Comparison of ENCODE assay signal across 8 cellular contexts in the genomic region with DNA sequence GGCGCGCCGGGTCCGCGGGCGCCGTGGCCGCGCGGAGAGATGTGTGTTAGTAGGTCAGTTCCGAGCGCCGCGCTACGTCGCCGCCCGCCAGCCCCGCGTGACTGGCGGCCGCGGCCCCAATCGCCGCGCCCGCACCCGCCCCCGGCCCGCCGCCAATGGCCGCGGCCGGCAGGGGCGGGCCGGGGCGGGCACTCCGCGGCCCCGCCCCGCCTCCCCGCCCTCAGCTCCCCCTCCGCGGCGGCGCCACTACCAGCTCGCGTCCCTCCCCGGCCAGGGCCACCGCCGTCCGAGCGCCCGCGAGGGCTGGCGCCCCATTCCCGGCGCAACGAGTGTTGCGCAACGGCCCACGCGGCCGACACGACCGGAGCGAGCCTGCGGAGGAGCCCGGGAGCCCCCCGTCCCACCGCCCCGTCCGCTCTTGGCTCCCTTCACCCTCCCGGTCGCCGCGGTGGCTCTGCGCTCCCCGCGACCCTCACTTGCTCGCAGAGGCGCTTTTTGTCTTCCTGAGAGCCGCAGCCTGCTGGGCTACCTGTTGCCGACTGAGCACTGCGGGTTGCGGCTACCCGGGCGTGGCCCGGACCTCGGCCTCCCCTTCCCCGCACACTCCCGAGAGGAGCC. TPM values are rescaled to one million over a fixed set of nuclear protein-coding genes. Genes with fewer than 3 reads are reported as not detected.
DNase-seq lines count a peak whose midpoint lies in the region; ATAC-seq, FAIRE-seq and TF ChIP-seq lines count a peak whose summit lies in the region.

A gene with protein sequence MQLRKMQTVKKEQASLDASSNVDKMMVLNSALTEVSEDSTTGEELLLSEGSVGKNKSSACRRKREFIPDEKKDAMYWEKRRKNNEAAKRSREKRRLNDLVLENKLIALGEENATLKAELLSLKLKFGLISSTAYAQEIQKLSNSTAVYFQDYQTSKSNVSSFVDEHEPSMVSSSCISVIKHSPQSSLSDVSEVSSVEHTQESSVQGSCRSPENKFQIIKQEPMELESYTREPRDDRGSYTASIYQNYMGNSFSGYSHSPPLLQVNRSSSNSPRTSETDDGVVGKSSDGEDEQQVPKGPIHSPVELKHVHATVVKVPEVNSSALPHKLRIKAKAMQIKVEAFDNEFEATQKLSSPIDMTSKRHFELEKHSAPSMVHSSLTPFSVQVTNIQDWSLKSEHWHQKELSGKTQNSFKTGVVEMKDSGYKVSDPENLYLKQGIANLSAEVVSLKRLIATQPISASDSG (minus strand): TSS at position 48 of the 618 bp plus-strand sequence. CDS start 13,098 bp downstream, outside the sequence.

- no peaks in the 10 kb centered on the region; the same call in 1 of the 2 replicates for H3K36me3 ChIP-seq in Panc1 (ENCODE audit: control insufficient read depth, insufficient read depth, low read length)
- H3K36me3 ChIP-seq in esophagus squamous epithelium: no peaks in the 10 kb centered on the region

- peak in 2 of 4 donors; percentile 90 to 95 for TF ChIP-seq POLR2A in esophagus squamous epithelium (IDR thresholded peaks at IDR 0.05)

- peaks cover 56% of the 10 kb centered on the region for H3K4me1 Mint-ChIP-seq in stimulated activated effector memory CD8-positive, alpha-beta T cell treated with anti-CD3 and anti-CD28 coated beads, Interleukin-12 subunit alpha, Interleukin-12 subunit beta, amount 100 ng/mL, for 72 hours

- DNase-seq in COLO668 (lab: John Stamatoyannopoulos, UW; ENCODE audit: unreplicated experiment) (peak; percentile 95), HTR-8/SVneo (ENCODE audit: insufficient read length, low spot score) (peak; percentile 59), Panc1 (ENCODE audit: low read depth, low spot score) (no peak), activated T-helper 1 cell treated with Interleukin-2 at 50 U/mL for 16 hours (ENCODE audit: low read depth) (peak; percentile 54), esophagus squamous epithelium (lab: John Stamatoyannopoulos, UW) (peak; percentile 26), myocyte (ENCODE audit: low read depth) (peak; percentile 83)
- DNase-seq in stimulated activated effector memory CD8-positive, alpha-beta T cell treated with anti-CD3 and anti-CD28 coated beads, Interleukin-12 subunit alpha, Interleukin-12 subunit beta, amount 100 ng/mL, for 72 hours (ENCODE audit: low spot score in 2 of 2): peak; percentile 71 to 85

- H3K27ac Mint-ChIP-seq in stimulated activated effector memory CD8-positive, alpha-beta T cell treated with anti-CD3 and anti-CD28 coated beads, Interleukin-12 subunit alpha, Interleukin-12 subunit beta, amount 100 ng/mL, for 72 hours: peak within 1 kb of the TSS; percentile 98

- in situ Hi-C loops in Panc1 (cut with HindIII; ENCODE audit: low pct_unique_long_range_greater_than_20kb, low sequenced_read_pairs): no loop called here

- BruUV-seq in Panc1 (replicated peaks; lab: Mats Ljungman, UMichigan): no TSS peak

- TF ChIP-seq CTCF in Panc1 (IDR thresholded peaks at IDR 0.05): no peak
- no peak for TF ChIP-seq CTCF in esophagus squamous epithelium (IDR thresholded peaks at IDR 0.05)

- H3K27ac ChIP-seq in Panc1 (ENCODE audit: low read length): peak within 1 kb of the TSS; percentile 72
- peak within 1 kb of the TSS; percentile 98 to 100 (median 100) for H3K27ac ChIP-seq in esophagus squamous epithelium

- ATAC-seq in GM21360 (IDR thresholded peaks at IDR 0.05; ENCODE audit: unreplicated experiment) (peak; percentile 79), Panc1 (peak; percentile 87)
- ATAC-seq in stimulated activated effector memory CD8-positive, alpha-beta T cell treated with anti-CD3 and anti-CD28 coated beads, Interleukin-12 subunit alpha, Interleukin-12 subunit beta, amount 100 ng/mL, for 72 hours: peak; percentile 77

- peaks cover 62% of the 10 kb centered on the region for H3K36me3 Mint-ChIP-seq in stimulated activated effector memory CD8-positive, alpha-beta T cell treated with anti-CD3 and anti-CD28 coated beads, Interleukin-12 subunit alpha, Interleukin-12 subunit beta, amount 100 ng/mL, for 72 hours

- no peaks in the 10 kb centered on the region for H3K27me3 ChIP-seq in Panc1 (ENCODE audit: control insufficient read depth, insufficient read depth, low read length)
- H3K27me3 ChIP-seq in esophagus squamous epithelium: peaks cover 0 to 7% (median 0%) of the 10 kb centered on the region in 4 donors

- POLR2A ChIA-PET in Panc1 (lab: Charles Lee): interaction anchor here (0.5 to 0.7 kb wide), 3 partner anchors 11 to 902 kb away, joined by 8 to 13 read pairs (median 12); no protein-coding TSS in a partner anchor

- H3K9me3 Mint-ChIP-seq in stimulated activated effector memory CD8-positive, alpha-beta T cell treated with anti-CD3 and anti-CD28 coated beads, Interleukin-12 subunit alpha, Interleukin-12 subunit beta, amount 100 ng/mL, for 72 hours: no peaks in the 10 kb centered on the region

- WGBS in esophagus squamous epithelium, 2 donors: no CpG with 5 or more reads among the region's 92 CpGs

- peak within 1 kb of the TSS; percentile 99 for H3K4me3 Mint-ChIP-seq in stimulated activated effector memory CD8-positive, alpha-beta T cell treated with anti-CD3 and anti-CD28 coated beads, Interleukin-12 subunit alpha, Interleukin-12 subunit beta, amount 100 ng/mL, for 72 hours

- intact Hi-C loops in Panc1 (cut with micrococcal nuclease; ENCODE audit: unreplicated experiment): loop anchor here (2.0 kb wide), 1 partner anchor 387 kb away; no protein-coding TSS in a partner anchor
- intact Hi-C loops in esophagus squamous epithelium (cut with DNase I): no loop called here

- peaks cover 16% of the 10 kb centered on the region for H3K4me1 ChIP-seq in Panc1 (ENCODE audit: control insufficient read depth, insufficient read depth, low read length)
- H3K4me1 ChIP-seq in esophagus squamous epithelium: peaks cover 12 to 80% (median 28%) of the 10 kb centered on the region in 3 donors

- H3K9me3 ChIP-seq in Panc1 (ENCODE audit: control insufficient read depth, insufficient read depth, low read depth, low read length) (no peaks in the 10 kb centered on the region), esophagus squamous epithelium (no peaks in the 10 kb centered on the region)

- H3K4me3 ChIP-seq in Panc1 (ENCODE audit: low read depth in 2 of 2, low read length in 2 of 2) (peak within 1 kb of the TSS; percentile 77 to 82), esophagus squamous epithelium (peak within 1 kb of the TSS; percentile 81 to 88 (median 85))

- no peak for FAIRE-seq in HTR-8/SVneo (lab: Jason Lieb, UNC)

- CTCF ChIA-PET in Panc1 (lab: Charles Lee): interaction anchor here (0.6 kb wide), 4 partner anchors 19 to 1127 kb away, joined by 3 to 17 read pairs (median 6); no protein-coding TSS in a partner anchor

RNA-seq across cellular contexts. Expression of the gene that starts here (rescaled TPM):
- total RNA-seq in Panc1 (2021; ENCODE audit: unreplicated experiment) (13.3 TPM), esophagus squamous epithelium (10 to 100 TPM in 3 of 4 donors, 1 to 10 TPM in 1; 5.6 to 21.2 (median 16.3) TPM), myocyte (3.2 and 11.4 TPM in 2 replicates)
- polyA plus RNA-seq in Panc1 (2012; ENCODE audit: insufficient read length): 6.9 TPM
- polyA plus RNA-seq in myocyte (2012): 11.0 TPM
